In the genomic region with DNA sequence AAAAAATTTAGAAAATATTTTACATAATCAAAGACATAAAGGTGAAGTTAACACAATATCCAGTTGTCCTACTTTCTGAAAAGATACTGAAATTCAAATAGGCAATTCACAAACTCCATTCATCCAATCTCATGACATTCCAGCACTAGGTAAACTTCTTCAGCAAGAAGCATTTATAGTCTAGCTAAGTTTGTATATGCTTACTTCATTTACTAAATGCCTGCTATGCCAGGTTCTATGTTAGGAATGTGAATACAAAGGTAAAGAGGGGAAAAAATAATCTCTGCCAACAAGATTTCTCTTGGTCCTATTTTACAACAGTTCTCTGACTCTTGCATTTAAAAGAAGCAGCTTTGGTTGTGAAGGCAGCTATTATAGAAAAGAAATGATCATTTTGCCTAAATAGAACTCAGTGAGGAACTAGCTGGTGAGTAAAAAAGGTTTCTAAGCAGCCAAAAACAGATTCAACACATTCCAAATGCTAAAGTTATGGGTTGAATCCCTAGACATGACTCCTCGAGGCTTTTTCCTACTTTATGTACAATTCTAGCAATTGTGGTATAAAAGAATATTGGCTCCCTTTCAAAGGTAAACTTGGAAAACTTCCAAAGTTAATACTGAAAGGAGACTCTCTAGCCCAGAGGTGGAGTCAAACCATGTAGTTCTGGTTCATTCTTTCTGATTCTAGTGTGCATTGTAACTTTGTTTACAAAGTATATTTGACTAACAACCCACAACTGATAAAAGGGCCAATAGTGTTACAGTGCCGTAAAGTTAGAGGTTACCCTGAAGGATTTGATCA, we compare ENCODE assay signal across 13 cellular contexts. TPM values are rescaled to one million over a fixed set of nuclear protein-coding genes. Genes with fewer than 3 reads are reported as not detected.
DNase-seq lines count a peak whose midpoint lies in the region; ATAC-seq and TF ChIP-seq lines count a peak whose summit lies in the region.
"Had no signal": no experiment of that assay in that cellular context is flagged by ENCODE, and none has a peak within 500 bp of the region (broad histone marks: within the 10 kb centered on the region; RNA-seq: fewer than 3 reads in every experiment).

No MANE protein-coding gene starts in this region.

- H3K4me1 Mint-ChIP-seq in MCF 10A (ENCODE audit: insufficient read depth, unreplicated experiment): peaks cover 15% of the 10 kb centered on the region
- H3K4me1 Mint-ChIP-seq in naive thymus-derived CD8-positive, alpha-beta T cell: no peaks in the 10 kb centered on the region

- H3K4me3 ChIP-seq in osteoblast (ENCODE audit: insufficient read depth, low read length): no peak overlapping the region

- intact Hi-C loops in MCF 10A (cut with micrococcal nuclease): no loop called here

- DNase-seq in NCI-H2107 treated with DMSO at 0.1 percent for 48 hours (lab: John Stamatoyannopoulos, UW; ENCODE audit: unreplicated experiment) (peak; percentile 46), NCI-H2107 (lab: John Stamatoyannopoulos, UW) (no peak), NCI-H2081 treated with DMSO at 0.1 percent for 48 hours (lab: John Stamatoyannopoulos, UW) (peak; percentile 66), MCF 10A (ENCODE audit: unreplicated experiment) (peak; percentile 22), osteoblast (ENCODE audit: insufficient read length, low spot score, missing footprints) (peak; percentile 50)
- no peak for DNase-seq in naive thymus-derived CD8-positive, alpha-beta T cell
- DNase-seq: activated T-cell treated with anti-CD3 and anti-CD28 coated beads, Interleukin-2, amount 50 U/mL, for 1 hour; NK-92 treated with Interleukin-12 subunit alpha and Interleukin-12 subunit beta, amount 100 ng/mL, for 24 hours had no signal

- peak overlapping the region; percentile 9 for H3K4me2 ChIP-seq in osteoblast (ENCODE audit: insufficient read depth, low read length)

- H3K9me3 Mint-ChIP-seq in MCF 10A (ENCODE audit: unreplicated experiment): no peaks in the 10 kb centered on the region
- no peaks in the 10 kb centered on the region for H3K9me3 Mint-ChIP-seq in naive thymus-derived CD8-positive, alpha-beta T cell
- H3K9me3 Mint-ChIP-seq: type B pancreatic cell had no signal

- H2AFZ ChIP-seq in osteoblast (ENCODE audit: low read length): peak overlapping the region; percentile 39

- H3K4me1 ChIP-seq in osteoblast (ENCODE audit: insufficient read depth, low read length): no peaks in the 10 kb centered on the region

- H3K36me3 ChIP-seq in osteoblast (ENCODE audit: insufficient read depth, low read length): no peaks in the 10 kb centered on the region
- H3K36me3 ChIP-seq: neutrophil had no signal

- CTCF ChIA-PET in MCF 10A (lab: Yijun Ruan, JAX): interaction anchor here (1.0 to 2.1 kb wide), 2 partner anchors 10 to 19 kb away, joined by 3 to 8 read pairs; no protein-coding TSS in a partner anchor

- H3K27me3 Mint-ChIP-seq in MCF 10A (ENCODE audit: insufficient read depth, unreplicated experiment): no peaks in the 10 kb centered on the region
- H3K27me3 Mint-ChIP-seq in naive thymus-derived CD8-positive, alpha-beta T cell: peaks cover 0 to 6% (median 3%) of the 10 kb centered on the region in 5 donors

- no peak for TF ChIP-seq CTCF in MCF 10A (IDR thresholded peaks at IDR 0.05; ENCODE audit: unreplicated experiment)
- TF ChIP-seq CTCF in osteoblast (IDR thresholded peaks at IDR 0.05; ENCODE audit: extremely low read depth, low read depth, low read length): no peak

- H4K20me1 ChIP-seq in osteoblast (ENCODE audit: insufficient read depth, low read length): no peaks in the 10 kb centered on the region

- H3K9me3 ChIP-seq in osteoblast (ENCODE audit: low read depth, low read length): no peaks in the 10 kb centered on the region
- H3K9me3 ChIP-seq: neutrophil had no signal

- H3K27ac Mint-ChIP-seq in MCF 10A (ENCODE audit: low read depth, unreplicated experiment): no peak overlapping the region
- H3K27ac Mint-ChIP-seq in naive thymus-derived CD8-positive, alpha-beta T cell: no peak overlapping the region
- H3K27ac Mint-ChIP-seq: type B pancreatic cell had no signal

- H3K27me3 ChIP-seq in osteoblast (ENCODE audit: insufficient read depth, low read length): peaks cover 6% of the 10 kb centered on the region
- H3K27me3 ChIP-seq: neutrophil had no signal

- no peaks in the 10 kb centered on the region for H3K36me3 Mint-ChIP-seq in MCF 10A (ENCODE audit: insufficient read depth, unreplicated experiment)
- H3K36me3 Mint-ChIP-seq in naive thymus-derived CD8-positive, alpha-beta T cell: no peaks in the 10 kb centered on the region
- H3K36me3 Mint-ChIP-seq: type B pancreatic cell had no signal

- POLR2A ChIA-PET in MCF 10A (lab: Yijun Ruan, JAX): interaction anchor here (0.9 to 2.6 kb wide), 4 partner anchors 8 to 33 kb away, joined by 3 to 10 read pairs (median 5); a partner anchor contains a TSS
- POLR2A ChIA-PET in naive thymus-derived CD8-positive, alpha-beta T cell (lab: Charles Lee): no interaction called here

- no peak overlapping the region for H3K4me3 Mint-ChIP-seq in MCF 10A (ENCODE audit: unreplicated experiment)
- H3K4me3 Mint-ChIP-seq in naive thymus-derived CD8-positive, alpha-beta T cell: no peak overlapping the region
- H3K4me3 Mint-ChIP-seq: type B pancreatic cell had no signal

- H3K79me2 ChIP-seq in osteoblast (ENCODE audit: insufficient read depth, low read length): no peaks in the 10 kb centered on the region

- ATAC-seq in naive thymus-derived CD8-positive, alpha-beta T cell: no peak
- ATAC-seq in HG02870 (IDR thresholded peaks at IDR 0.05; ENCODE audit: unreplicated experiment): no peak
- ATAC-seq in HG03469 (IDR thresholded peaks at IDR 0.05; ENCODE audit: unreplicated experiment): no peak
- ATAC-seq: activated CD4-positive, CD25-positive, alpha-beta regulatory T cell treated with anti-CD3 and anti-CD28 coated beads, Interleukin-2, amount 50 U/mL, for 24 hours had no signal

- no peak overlapping the region for H3K27ac ChIP-seq in osteoblast (ENCODE audit: low read depth, low read length)
- H3K27ac ChIP-seq: neutrophil had no signal

- no TSS peak for BruUV-seq in MCF 10A (replicated peaks; lab: Mats Ljungman, UMichigan)

RNA-seq across cellular contexts. Expression of a gene that starts 30.9 kb away (rescaled TPM):
- total RNA-seq in MCF 10A (2022): 17.9 and 19.1 TPM in 2 replicates
- 44.2 and 44.5 TPM in 2 replicates for total RNA-seq in osteoblast
- total RNA-seq in naive thymus-derived CD8-positive, alpha-beta T cell: 10 to 100 TPM; 29.9 to 32.3 TPM
- polyA plus RNA-seq in naive thymus-derived CD8-positive, alpha-beta T cell: 10 to 100 TPM; 19.7 to 29.7 (median 22.5) TPM

Comparison
In these comparisons a context has a peak if more than half of its experiments do, and no peak if none do; other contexts are left out.
1. DNase-seq: peak in NCI-H2107 treated with DMSO at 0.1 percent for 48 hours (single experiment), NCI-H2081 treated with DMSO at 0.1 percent for 48 hours (single experiment), MCF 10A (single experiment) and osteoblast (single experiment); none in NCI-H2107 (single experiment) and naive thymus-derived CD8-positive, alpha-beta T cell (0 of 10).